Comparison of ENCODE assay signal across 7 cellular contexts in genomic region chr20:35663516-35663812, GRCh38. TPM values are rescaled to one million over a fixed set of nuclear protein-coding genes. Genes with fewer than 3 reads are reported as not detected.
DNase-seq lines count a peak whose midpoint lies in the region; ATAC-seq and TF ChIP-seq lines count a peak whose summit lies in the region.

No MANE protein-coding gene starts in this region.

- intact Hi-C loops in heart right ventricle (cut with DNase I) = loop anchor here in 6 of 10 donors (5.0 to 10.0 kb wide), 5 partner anchors 46 to 199 kb away; partner anchors contain the start of genes SPAG4 (in 6 of the 6) and ERGIC3 (in 2 of the 6)

- H3K9me3 ChIP-seq in heart right ventricle = no peaks in the 10 kb centered on the region
- no peaks in the 10 kb centered on the region for H3K9me3 ChIP-seq in skeletal muscle tissue (ENCODE audit: control insufficient read depth in 3 of 3, low read length in 3 of 3)

- H3K4me1 Mint-ChIP-seq in HFFc6 (ENCODE audit: low read depth) = peaks cover 53% of the 10 kb centered on the region

- peak overlapping the region; percentile 89 for H3K4me3 Mint-ChIP-seq in HFFc6

- TF ChIP-seq CTCF in HFFc6 (IDR thresholded peaks at IDR 0.05) = no peak
- no peak for TF ChIP-seq CTCF in WI38 (IDR thresholded peaks at IDR 0.05; ENCODE audit: low read depth, low read length)
- TF ChIP-seq CTCF in heart right ventricle (IDR thresholded peaks at IDR 0.05) = no peak

- H3K4me3 ChIP-seq in WI38 (ENCODE audit: low read depth, low read length) (peak overlapping the region; percentile 84), heart right ventricle (peak overlapping the region; percentile 68 to 96 (median 79)), skeletal muscle tissue (ENCODE audit: low read length in 3 of 3) (peak overlapping the region; percentile 99)

- no peaks in the 10 kb centered on the region for H3K9me3 Mint-ChIP-seq in HFFc6

- DNase-seq in HFFc6 (peak; percentile 3), heart right ventricle (no peak), NCI-H1417 (lab: John Stamatoyannopoulos, UW) (no peak)

- H3K36me3 ChIP-seq in heart right ventricle (peaks cover 0 to 11% (median under 1%) of the 10 kb centered on the region in 9 donors), skeletal muscle tissue (ENCODE audit: control insufficient read depth in 3 of 3, insufficient read depth in 3 of 3, low read length in 3 of 3) (peaks cover 0 to 3% (median 3%) of the 10 kb centered on the region in 3 donors)

- H3K36me3 Mint-ChIP-seq in HFFc6 (ENCODE audit: low read depth) = peaks cover 29% of the 10 kb centered on the region

- peak overlapping the region; percentile 98 for H3K27ac Mint-ChIP-seq in HFFc6

- H3K27me3 ChIP-seq in heart right ventricle (no peaks in the 10 kb centered on the region), skeletal muscle tissue (ENCODE audit: control insufficient read depth in 3 of 3, insufficient read depth in 3 of 3, low read length in 3 of 3) (no peaks in the 10 kb centered on the region)

- H3K27me3 Mint-ChIP-seq in HFFc6 (ENCODE audit: insufficient read depth) = peaks cover 2% of the 10 kb centered on the region

- H3K27ac ChIP-seq in heart right ventricle = peak overlapping the region in 8 of 10 donors; percentile 90 to 100 (median 97)
- peak overlapping the region; percentile 98 for H3K27ac ChIP-seq in skeletal muscle tissue (ENCODE audit: low read depth, low read length)

- H3K4me1 ChIP-seq in heart right ventricle (peaks cover 3 to 56% (median 44%) of the 10 kb centered on the region in 9 donors), skeletal muscle tissue (ENCODE audit: control insufficient read depth in 3 of 3, insufficient read depth in 3 of 3, low read length in 3 of 3) (peaks cover 25 to 38% (median 36%) of the 10 kb centered on the region in 3 donors)

- ATAC-seq in heart right ventricle = peak in 5 of 8 donors; percentile 10 to 35 (median 20)
- no peak for ATAC-seq in HG03457 (IDR thresholded peaks at IDR 0.05; ENCODE audit: unreplicated experiment)
- ATAC-seq in HG02981 (IDR thresholded peaks at IDR 0.05; ENCODE audit: unreplicated experiment) = no peak

- 1 to 2% methylated on average over 7 of the region's 7 CpGs for WGBS in heart right ventricle, 2 donors

- H3K9ac ChIP-seq in skeletal muscle tissue (ENCODE audit: low read depth in 1 of 3, low read length in 3 of 3) = peak overlapping the region; percentile 99 to 100 (median 100)

RNA-seq across cellular contexts. Expression of gene CPNE1, which starts 1.2 kb away (rescaled TPM):
- total RNA-seq in HFFc6 (2021; fragmentation: NEBNext Ultra II Directional; extraction: Animal tissue kit (Norgen Biotek cat#: 25700)) = 100 to 1,000 TPM; 200 to 230 (median 213) TPM
- total RNA-seq in heart right ventricle (10 to 100 TPM; 25.8 to 83.2 (median 53.7) TPM), skeletal muscle tissue (116 TPM)
- polyA plus RNA-seq in heart right ventricle = 100 to 1,000 TPM in 1 of 2 donors, 10 to 100 TPM in 1; 49.5 to 114 TPM

RNA-seq across cellular contexts. Expression of gene RBM12, which starts 1.2 kb away (rescaled TPM):
- total RNA-seq in HFFc6 (2021; fragmentation: NEBNext Ultra II Directional; extraction: Animal tissue kit (Norgen Biotek cat#: 25700)) = 10 to 100 TPM; 61.5 to 85.3 (median 78.7) TPM
- total RNA-seq in heart right ventricle (10 to 100 TPM; 44.6 to 63.0 (median 52.2) TPM), skeletal muscle tissue (38.6 TPM)
- polyA plus RNA-seq in heart right ventricle = 1 to 10 TPM; 6.0 to 10.0 TPM

RNA-seq across cellular contexts. Expression of gene NFS1, which starts 35.7 kb away (rescaled TPM):
- 10 to 100 TPM; 28.6 to 40.6 (median 34.6) TPM for total RNA-seq in HFFc6 (2021; fragmentation: NEBNext Ultra II Directional; extraction: Animal tissue kit (Norgen Biotek cat#: 25700))
- total RNA-seq in heart right ventricle (10 to 100 TPM; 41.8 to 69.0 (median 59.3) TPM), skeletal muscle tissue (11.5 TPM)
- polyA plus RNA-seq in heart right ventricle = 10 to 100 TPM; 29.5 to 49.7 TPM

RNA-seq across cellular contexts. Expression of gene ROMO1, which starts 35.7 kb away (rescaled TPM):
- total RNA-seq in HFFc6 (2021; fragmentation: NEBNext Ultra II Directional; extraction: Animal tissue kit (Norgen Biotek cat#: 25700)) = 100 to 1,000 TPM; 158 to 236 (median 195) TPM
- total RNA-seq in heart right ventricle (100 to 1,000 TPM; 128 to 193 (median 156) TPM), skeletal muscle tissue (103 TPM)
- 100 to 1,000 TPM; 595 to 734 TPM for polyA plus RNA-seq in heart right ventricle

RNA-seq across cellular contexts. Expression of gene SPAG4, which starts 47.8 kb away (rescaled TPM):
- total RNA-seq in HFFc6 (2021; fragmentation: NEBNext Ultra II Directional; extraction: Animal tissue kit (Norgen Biotek cat#: 25700)) = 1 to 10 TPM; 2.2 to 3.6 (median 2.8) TPM
- total RNA-seq in heart right ventricle (10 to 100 TPM in 1 of 10 donors, 1 to 10 TPM in 9; 2.7 to 11.7 (median 4.1) TPM), skeletal muscle tissue (1.0 TPM)
- 1 to 10 TPM; 4.4 to 8.7 TPM for polyA plus RNA-seq in heart right ventricle

Comparison
In these comparisons a context has a peak if more than half of its experiments do, and no peak if none do; other contexts are left out.
1. ATAC-seq: peak in heart right ventricle (5 of 8); none in HG03457 (single experiment) and HG02981 (single experiment).
2. Peak in every context shown above with its lines, with median percentiles within 50 percentile points of each other: H3K4me3 ChIP-seq.